In the genomic region with DNA sequence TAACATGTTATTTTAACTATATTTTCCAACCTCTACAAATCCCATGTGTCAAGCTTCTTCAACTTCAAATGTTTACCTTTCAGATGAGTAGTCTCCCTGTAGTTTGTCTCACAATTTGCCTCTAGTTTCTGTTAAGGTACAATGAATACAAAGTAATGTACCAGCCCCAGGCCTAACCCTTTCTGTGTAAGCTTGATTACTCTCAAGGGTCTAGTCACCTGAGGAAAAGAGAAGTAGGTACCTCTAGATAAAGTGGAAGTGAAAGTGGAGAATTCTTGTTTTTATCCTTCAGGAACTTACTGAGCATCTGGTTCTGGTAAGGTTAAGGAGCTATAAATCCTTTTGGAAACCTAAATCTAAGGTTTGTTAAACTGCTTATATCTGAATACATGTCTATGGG, we compare ENCODE assay signal across 27 cellular contexts. TPM values are rescaled to one million over a fixed set of nuclear protein-coding genes. Genes with fewer than 3 reads are reported as not detected.
"Had no signal": no experiment of that assay in that cellular context is flagged by ENCODE, and none has a peak within 500 bp of the region (broad histone marks: within the 10 kb centered on the region; RNA-seq: fewer than 3 reads in every experiment).

Gene OR51A7, plus strand, starts transcription at position 300 of the 400 bp plus-strand sequence. CDS start 3,587 bp downstream, outside the sequence.

- H3K36me3 ChIP-seq: adrenal gland had no signal

- H3K27me3 Mint-ChIP-seq: activated CD4-positive, alpha-beta T cell treated with anti-CD3 and anti-CD28 coated beads, Interleukin-2, amount 10 ng/mL, durations not matched to agents 24 days and 14 days; activated CD8-positive, alpha-beta memory T cell treated with anti-CD3 and anti-CD28 coated beads, Interleukin-2, amount 10 ng/mL, durations not matched to agents 7 days and 5 days; activated naive CD8-positive, alpha-beta T cell treated with anti-CD3 and anti-CD28 coated beads, Interleukin-2, amount 10 ng/mL, durations not matched to agents 7 days and 5 days; activated T-helper 17 cell treated with anti-CD3 and anti-CD28 coated beads, Interleukin-2, amount 50 U/mL, for 72 hours had no signal

- H3K4me1 ChIP-seq: adrenal gland had no signal

- H3K27ac ChIP-seq: adrenal gland, PC-9 had no signal

- ATAC-seq: activated CD8-positive, alpha-beta memory T cell treated with anti-CD3 and anti-CD28 coated beads, Interleukin-2, amount 10 ng/mL, durations not matched to agents 7 days and 5 days; activated T-cell treated with anti-CD3 and anti-CD28 coated beads, Interleukin-2, amount 50 U/mL, for 4 hours; activated T-helper 17 cell treated with anti-CD3 and anti-CD28 coated beads, Interleukin-2, amount 50 U/mL, for 72 hours; T-helper 17 cell; WTC11 had no signal

- DNase-seq: activated CD4-positive, alpha-beta T cell treated with anti-CD3 and anti-CD28 coated beads for 1 hour; activated CD4-positive, alpha-beta T cell treated with anti-CD3 and anti-CD28 coated beads, Interleukin-2, amount 10 ng/mL, durations not matched to agents 24 days and 14 days; activated CD4-positive, alpha-beta T cell treated with anti-CD3 and anti-CD28 coated beads, Interleukin-2, amount 50 U/mL, for 48 hours; activated CD8-positive, alpha-beta memory T cell treated with anti-CD3 and anti-CD28 coated beads, Interleukin-2, amount 10 ng/mL, durations not matched to agents 7 days and 5 days; activated gamma-delta T cell; activated naive CD4-positive, alpha-beta T cell treated with anti-CD3 and anti-CD28 coated beads, Interleukin-2, amount 50 U/mL, for 16 hours; activated naive CD8-positive, alpha-beta T cell treated with anti-CD3 and anti-CD28 coated beads, Interleukin-2, amount 10 ng/mL, durations not matched to agents 7 days and 5 days; activated T-cell treated with anti-CD3 and anti-CD28 coated beads, Interleukin-2, amount 50 U/mL, for 4 hours; adrenal gland; anterior cingulate cortex; cerebellar nuclear complex; KG1; NCI-H1092; NCI-H1417; NCI-H2029; NCI-H2107; NCI-H2171 treated with DMSO at 0.1 percent for 48 hours; NCI-H345; NCI-H524; PC-9; SIG-M5; T-helper 17 cell; T-helper 9 cell had no signal

- H3K9me3 ChIP-seq: adrenal gland had no signal

- H3K4me3 Mint-ChIP-seq: activated CD4-positive, alpha-beta T cell treated with anti-CD3 and anti-CD28 coated beads, Interleukin-2, amount 10 ng/mL, durations not matched to agents 24 days and 14 days; activated CD8-positive, alpha-beta memory T cell treated with anti-CD3 and anti-CD28 coated beads, Interleukin-2, amount 10 ng/mL, durations not matched to agents 7 days and 5 days; activated naive CD8-positive, alpha-beta T cell treated with anti-CD3 and anti-CD28 coated beads, Interleukin-2, amount 10 ng/mL, durations not matched to agents 7 days and 5 days; activated T-cell treated with anti-CD3 and anti-CD28 coated beads, Interleukin-2, amount 50 U/mL, for 4 hours; activated T-helper 17 cell treated with anti-CD3 and anti-CD28 coated beads, Interleukin-2, amount 50 U/mL, for 72 hours; T-helper 17 cell; WTC11 had no signal

- H3K9me3 Mint-ChIP-seq: activated CD4-positive, alpha-beta T cell treated with anti-CD3 and anti-CD28 coated beads, Interleukin-2, amount 10 ng/mL, durations not matched to agents 24 days and 14 days; activated naive CD8-positive, alpha-beta T cell treated with anti-CD3 and anti-CD28 coated beads, Interleukin-2, amount 10 ng/mL, durations not matched to agents 7 days and 5 days; activated T-cell treated with anti-CD3 and anti-CD28 coated beads, Interleukin-2, amount 50 U/mL, for 4 hours; activated T-helper 17 cell treated with anti-CD3 and anti-CD28 coated beads, Interleukin-2, amount 50 U/mL, for 72 hours had no signal

- H3K36me3 Mint-ChIP-seq: activated CD8-positive, alpha-beta memory T cell treated with anti-CD3 and anti-CD28 coated beads, Interleukin-2, amount 10 ng/mL, durations not matched to agents 7 days and 5 days; activated naive CD8-positive, alpha-beta T cell treated with anti-CD3 and anti-CD28 coated beads, Interleukin-2, amount 10 ng/mL, durations not matched to agents 7 days and 5 days; WTC11 had no signal

- H3K4me3 ChIP-seq: adrenal gland, PC-9 had no signal

- H3K27ac Mint-ChIP-seq: activated CD4-positive, alpha-beta T cell treated with anti-CD3 and anti-CD28 coated beads, Interleukin-2, amount 10 ng/mL, durations not matched to agents 24 days and 14 days; activated CD8-positive, alpha-beta memory T cell treated with anti-CD3 and anti-CD28 coated beads, Interleukin-2, amount 10 ng/mL, durations not matched to agents 7 days and 5 days; activated naive CD8-positive, alpha-beta T cell treated with anti-CD3 and anti-CD28 coated beads, Interleukin-2, amount 10 ng/mL, durations not matched to agents 7 days and 5 days; activated T-helper 17 cell treated with anti-CD3 and anti-CD28 coated beads, Interleukin-2, amount 50 U/mL, for 72 hours; T-helper 17 cell; WTC11 had no signal

- H3K27me3 ChIP-seq: adrenal gland had no signal

- H3K4me1 Mint-ChIP-seq: activated CD4-positive, alpha-beta T cell treated with anti-CD3 and anti-CD28 coated beads, Interleukin-2, amount 10 ng/mL, durations not matched to agents 24 days and 14 days; activated CD8-positive, alpha-beta memory T cell treated with anti-CD3 and anti-CD28 coated beads, Interleukin-2, amount 10 ng/mL, durations not matched to agents 7 days and 5 days; activated naive CD8-positive, alpha-beta T cell treated with anti-CD3 and anti-CD28 coated beads, Interleukin-2, amount 10 ng/mL, durations not matched to agents 7 days and 5 days; activated T-helper 17 cell treated with anti-CD3 and anti-CD28 coated beads, Interleukin-2, amount 50 U/mL, for 72 hours; T-helper 17 cell had no signal

RNA-seq across cellular contexts. Expression of gene OR51A7, which starts in this region (rescaled TPM):
- total RNA-seq: activated CD4-positive, alpha-beta T cell treated with anti-CD3 and anti-CD28 coated beads, Interleukin-2, amount 10 ng/mL, durations not matched to agents 24 days and 14 days; activated CD8-positive, alpha-beta memory T cell treated with anti-CD3 and anti-CD28 coated beads, Interleukin-2, amount 10 ng/mL, durations not matched to agents 7 days and 5 days; activated naive CD8-positive, alpha-beta T cell treated with anti-CD3 and anti-CD28 coated beads, Interleukin-2, amount 10 ng/mL, durations not matched to agents 7 days and 5 days; activated T-cell treated with anti-CD3 and anti-CD28 coated beads, Interleukin-2, amount 50 U/mL, for 4 hours; activated T-helper 17 cell treated with anti-CD3 and anti-CD28 coated beads, Interleukin-2, amount 50 U/mL, for 72 hours; adrenal gland; cardiac septum; MCF 10A; PC-9; T-helper 17 cell; WTC11 had no signal
- polyA plus RNA-seq: adrenal gland had no signal
